ENCODE assay signal across 8 cellular contexts in the genomic region with DNA sequence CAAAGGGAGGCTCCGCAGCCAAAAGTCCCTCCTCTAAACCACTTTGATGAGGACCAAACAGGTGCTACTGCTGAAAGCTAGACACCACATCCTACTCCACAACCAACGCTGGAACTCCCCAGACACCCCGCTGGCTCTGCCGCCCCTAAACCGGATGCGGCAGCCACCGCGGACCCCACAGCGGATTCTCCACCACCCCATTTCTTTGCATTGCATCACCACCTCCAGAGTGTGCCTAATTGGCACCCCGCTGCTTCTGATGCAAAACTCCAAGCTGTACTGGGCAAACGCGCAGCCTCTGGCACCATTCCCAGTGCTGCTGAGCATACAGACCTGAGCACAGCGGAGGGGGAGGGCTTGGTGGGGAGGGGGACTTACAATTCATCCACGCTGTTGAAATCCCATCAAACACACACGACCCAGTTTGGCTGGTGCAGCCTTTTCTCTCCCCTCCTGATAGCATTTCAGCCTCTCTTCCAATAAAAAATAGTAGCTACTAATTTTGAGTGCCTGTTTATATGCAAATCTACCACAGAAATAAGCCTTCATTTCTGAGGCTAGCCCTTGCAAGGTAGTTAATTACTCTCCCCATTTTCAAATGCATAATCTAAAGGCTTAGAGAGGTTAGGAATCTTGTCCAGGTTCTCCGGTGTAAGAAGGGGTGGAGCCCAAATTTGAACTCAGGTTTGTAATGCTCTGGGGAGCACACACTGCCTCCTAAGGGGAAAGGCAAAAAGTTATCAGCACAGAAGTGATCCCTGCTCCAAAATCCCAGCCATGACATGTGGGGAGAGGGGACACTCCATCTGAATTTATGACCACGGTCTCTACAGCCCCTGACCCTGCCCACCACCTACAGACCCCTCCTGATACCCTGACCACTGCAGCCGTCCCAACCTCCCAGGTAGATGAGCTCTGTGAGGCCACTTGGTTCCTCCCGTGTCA. TPM values are rescaled to one million over a fixed set of nuclear protein-coding genes. Genes with fewer than 3 reads are reported as not detected.
DNase-seq lines count a peak whose midpoint lies in the region; ATAC-seq and TF ChIP-seq lines count a peak whose summit lies in the region.

No MANE protein-coding gene starts in this region.

- TF ChIP-seq CTCF in stomach (IDR thresholded peaks at IDR 0.05) = no peak

- H3K4me1 ChIP-seq in neuron (ENCODE audit: insufficient read depth, low read length) (peaks cover 36% of the 10 kb centered on the region), stomach (peaks cover 21 to 44% (median 28%) of the 10 kb centered on the region in 4 donors)

- no peaks in the 10 kb centered on the region for H3K9me3 ChIP-seq in neuron (ENCODE audit: low read length)
- H3K9me3 ChIP-seq in stomach = no peaks in the 10 kb centered on the region

- H3K36me3 ChIP-seq in neuron (ENCODE audit: insufficient read depth, low read length) (no peaks in the 10 kb centered on the region), stomach (no peaks in the 10 kb centered on the region)

- peak overlapping the region; percentile 95 for H3K27ac Mint-ChIP-seq in activated CD8-positive, alpha-beta memory T cell treated with anti-CD3 and anti-CD28 coated beads, Interleukin-2, amount 10 ng/mL, durations not matched to agents 7 days and 5 days

- DNase-seq in AG20443 (ENCODE audit: low spot score) (peak; percentile 44), NCI-H526 treated with DMSO at 0.1 percent for 48 hours (lab: John Stamatoyannopoulos, UW) (peak; percentile 89), epithelial cell of prostate (ENCODE audit: low read depth, low spot score) (no peak), stomach (peak; percentile 86)
- DNase-seq in activated CD8-positive, alpha-beta memory T cell treated with anti-CD3 and anti-CD28 coated beads, Interleukin-2, amount 10 ng/mL, durations not matched to agents 7 days and 5 days = peak; percentile 93

- peaks cover 8% of the 10 kb centered on the region for H3K9me3 Mint-ChIP-seq in activated CD8-positive, alpha-beta memory T cell treated with anti-CD3 and anti-CD28 coated beads, Interleukin-2, amount 10 ng/mL, durations not matched to agents 7 days and 5 days (ENCODE audit: low read depth)

- H3K4me3 ChIP-seq in neuron (ENCODE audit: low read length) (peak overlapping the region; percentile 55), stomach (peak overlapping the region in 3 of 4 donors; percentile 41 to 53 (median 45))

- H3K27ac ChIP-seq in epithelial cell of prostate = peak overlapping the region; percentile 65
- H3K27ac ChIP-seq in stomach = peak overlapping the region; percentile 36 to 93 (median 85)

- WGBS in stomach, 5 donors = 9 to 12% (median 10%) methylated on average over 19 of the region's 19 CpGs

- peaks cover 45% of the 10 kb centered on the region for H3K4me1 Mint-ChIP-seq in activated CD8-positive, alpha-beta memory T cell treated with anti-CD3 and anti-CD28 coated beads, Interleukin-2, amount 10 ng/mL, durations not matched to agents 7 days and 5 days

- no peak for TF ChIP-seq EP300 in stomach (IDR thresholded peaks at IDR 0.05)

- peak; percentile 72 for ATAC-seq in GM19328 (IDR thresholded peaks at IDR 0.05; ENCODE audit: unreplicated experiment)
- ATAC-seq in HG03457 (IDR thresholded peaks at IDR 0.05; ENCODE audit: unreplicated experiment) = peak; percentile 68
- peak; percentile 88 for ATAC-seq in activated CD8-positive, alpha-beta memory T cell treated with anti-CD3 and anti-CD28 coated beads, Interleukin-2, amount 10 ng/mL, durations not matched to agents 7 days and 5 days

- peaks cover 75% of the 10 kb centered on the region for H3K27me3 Mint-ChIP-seq in activated CD8-positive, alpha-beta memory T cell treated with anti-CD3 and anti-CD28 coated beads, Interleukin-2, amount 10 ng/mL, durations not matched to agents 7 days and 5 days

- CTCF ChIA-PET in activated CD8-positive, alpha-beta memory T cell treated with anti-CD3 and anti-CD28 coated beads, Interleukin-2, amount 10 ng/mL, durations not matched to agents 7 days and 5 days (lab: Charles Lee) = interaction anchor here (1.1 to 10.1 kb wide), 8 partner anchors 8 to 531 kb away, joined by 3 to 148 read pairs (median 10); a partner anchor contains a TSS

- peaks cover 15% of the 10 kb centered on the region for H3K36me3 Mint-ChIP-seq in activated CD8-positive, alpha-beta memory T cell treated with anti-CD3 and anti-CD28 coated beads, Interleukin-2, amount 10 ng/mL, durations not matched to agents 7 days and 5 days

- TF ChIP-seq POLR2A in stomach (IDR thresholded peaks at IDR 0.05) = no peak

- peak overlapping the region; percentile 82 for H2AFZ ChIP-seq in neuron (ENCODE audit: low read depth, low read length)

- peak overlapping the region; percentile 57 for H3K4me3 Mint-ChIP-seq in activated CD8-positive, alpha-beta memory T cell treated with anti-CD3 and anti-CD28 coated beads, Interleukin-2, amount 10 ng/mL, durations not matched to agents 7 days and 5 days

- peaks cover 21% of the 10 kb centered on the region for H3K27me3 ChIP-seq in neuron (ENCODE audit: insufficient read depth, low read length)
- peaks cover 0 to 11% (median 0%) of the 10 kb centered on the region in 3 donors for H3K27me3 ChIP-seq in stomach

- intact Hi-C loops in stomach (cut with DNase I; ENCODE audit: low total_unique reads) = no loop called here

RNA-seq across cellular contexts. Expression of a gene that starts 12.2 kb away (rescaled TPM):
- 10 to 100 TPM in 1 of 2 experiments, 1 to 10 TPM in 1; 1.8 to 39.9 TPM for total RNA-seq in activated CD8-positive, alpha-beta memory T cell treated with anti-CD3 and anti-CD28 coated beads, Interleukin-2, amount 10 ng/mL, durations not matched to agents 7 days and 5 days
- total RNA-seq in stomach = 10 to 100 TPM in 1 of 5 donors, 1 to 10 TPM in 2, under 1 TPM in 1, not detected in 1; 0.58 to 29.0 (median 3.2) TPM
- polyA plus RNA-seq in stomach = 1 to 10 TPM; 1.3 to 2.1 (median 1.9) TPM

RNA-seq across cellular contexts. Expression of a gene that starts 27.3 kb away (rescaled TPM):
- 10 to 100 TPM in 1 of 2 experiments, 1 to 10 TPM in 1; 6.5 to 10.0 TPM for total RNA-seq in activated CD8-positive, alpha-beta memory T cell treated with anti-CD3 and anti-CD28 coated beads, Interleukin-2, amount 10 ng/mL, durations not matched to agents 7 days and 5 days
- 10 to 100 TPM in 1 of 5 donors, 1 to 10 TPM in 4; 4.3 to 11.1 (median 8.0) TPM for total RNA-seq in stomach
- 1 to 10 TPM; 3.2 to 4.7 (median 4.5) TPM for polyA plus RNA-seq in stomach
